ENCODE assay signal across 25 cellular contexts in genomic region chr5:157612581-157612980, GRCh38. TPM values are rescaled to one million over a fixed set of nuclear protein-coding genes. Genes with fewer than 3 reads are reported as not detected.
DNase-seq lines count a peak whose midpoint lies in the region; ATAC-seq, FAIRE-seq and TF ChIP-seq lines count a peak whose summit lies in the region.
"Had no signal": no experiment of that assay in that cellular context is flagged by ENCODE, and none has a peak within 500 bp of the region (broad histone marks: within the 10 kb centered on the region; RNA-seq: fewer than 3 reads in every experiment).

No MANE protein-coding gene starts in this region.

- H3K27me3 Mint-ChIP-seq in nephron (ENCODE audit: low read depth) = no peaks in the 10 kb centered on the region
- H3K27me3 Mint-ChIP-seq: type B pancreatic cell had no signal

- H3K9me3 Mint-ChIP-seq in nephron = no peaks in the 10 kb centered on the region

- no peak overlapping the region for H3K27ac ChIP-seq in HEK293 (ENCODE audit: extremely low read depth, low read depth, low read length)
- peak overlapping the region; percentile 67 for H3K27ac ChIP-seq in GM12878 (ENCODE audit: control insufficient read depth, insufficient read depth)
- H3K27ac ChIP-seq: 22Rv1, BLaER1, left ventricle myocardium inferior, prostate gland had no signal

- in situ Hi-C loops in GM12878 (cut with MboI) = no loop called here

- H3K36me3 ChIP-seq in HEK293 (ENCODE audit: control insufficient read depth in 2 of 2, insufficient read depth in 1 of 2, low read length in 2 of 2) (no peaks in the 10 kb centered on the region), GM12878 (ENCODE audit: control insufficient read depth in 2 of 2, insufficient read depth in 2 of 2, low read length in 1 of 2) (no peaks in the 10 kb centered on the region)
- H3K36me3 ChIP-seq: BLaER1, left ventricle myocardium inferior, prostate gland had no signal

- POLR2A ChIA-PET in HEK293 (lab: Yijun Ruan, JAX) = no interaction called here
- POLR2A ChIA-PET in GM12878 (lab: Charles Lee) = interaction anchor here (0.5 to 3.3 kb wide), 5 partner anchors 8 to 92 kb away, joined by 3 to 19 read pairs (median 3); no protein-coding TSS in a partner anchor

- 95% methylated on average over 5 of the region's 5 CpGs for WGBS in GM12878 (ENCODE audit: insufficient coverage, insufficient replicate concordance, low lambda C conversion rate, missing lambda C conversion rate)

- H3K27ac Mint-ChIP-seq in nephron = peak overlapping the region; percentile 93 to 96 (median 96)
- H3K27ac Mint-ChIP-seq: activated naive CD8-positive, alpha-beta T cell treated with anti-CD3 and anti-CD28 coated beads for 36 hours; type B pancreatic cell had no signal

- H3K9ac ChIP-seq in GM12878 (ENCODE audit: control insufficient read depth, insufficient read depth, low read length) = no peak overlapping the region
- H3K9ac ChIP-seq: BLaER1 had no signal

- ATAC-seq in GM12878 (no peak), GM21786 (IDR thresholded peaks at IDR 0.05; ENCODE audit: unreplicated experiment) (no peak)

- H3K4me1 ChIP-seq in HEK293 (ENCODE audit: control insufficient read depth, insufficient read depth, low read length) = no peaks in the 10 kb centered on the region
- H3K4me1 ChIP-seq in GM12878 (ENCODE audit: control insufficient read depth, insufficient read depth, low read length) = peaks cover 31% of the 10 kb centered on the region
- H3K4me1 ChIP-seq: left ventricle myocardium inferior, prostate gland had no signal

- TF ChIP-seq CTCF in HEK293 (tag by site-specific recombination; IDR thresholded peaks at IDR 0.05) (no peak), GM12878 (IDR thresholded peaks at IDR 0.05 in 2 of 3, conservative IDR thresholded peaks at IDR 0.05 in 1 of 3; ENCODE audit: control insufficient read depth in 2 of 3, extremely low read depth in 1 of 3, insufficient read depth in 1 of 3, low read depth in 3 of 3, low read length in 3 of 3) (no peak), nephron (IDR thresholded peaks at IDR 0.05; ENCODE audit: unreplicated experiment in 3 of 3) (no peak)

- SMC1A ChIA-PET in GM12878 (lab: Charles Lee; ENCODE audit: uncharacterized antibody, unreplicated experiment) = interaction anchor here (0.7 to 11.6 kb wide), 16 partner anchors 9 to 106 kb away, joined by 3 to 142 read pairs (median 5); no protein-coding TSS in a partner anchor

- RAD21 ChIA-PET in GM12878 (lab: Charles Lee; ENCODE audit: unreplicated experiment) = interaction anchor here (0.7 to 7.2 kb wide), 7 partner anchors 9 to 141 kb away, joined by 3 to 90 read pairs (median 4); partner anchors contain the start of gene C5orf52

- DNase-seq in NCI-H2227 (lab: John Stamatoyannopoulos, UW; ENCODE audit: unreplicated experiment) (peak; percentile 14), NCI-H2227 treated with DMSO at 0.1 percent for 48 hours (lab: John Stamatoyannopoulos, UW) (no peak), GM12878 (ENCODE audit: low read depth, low spot score) (no peak), dermis blood vessel endothelial cell (no peak)
- DNase-seq in activated CD4-positive, CD25-positive, alpha-beta regulatory T cell treated with anti-CD3 and anti-CD28 coated beads, Interleukin-2, amount 50 U/mL, for 72 hours = no peak
- DNase-seq: activated naive CD8-positive, alpha-beta T cell treated with anti-CD3 and anti-CD28 coated beads for 36 hours; KBM-7; left ventricle myocardium inferior; NCI-H1048; NCI-H2107; NCI-H526 treated with DMSO at 0.1 percent for 48 hours; stimulated activated naive CD4-positive, alpha-beta T cell treated with Interleukin-2 at 50 U/mL for 16 hours had no signal

- H3K27me3 ChIP-seq in GM12878 (replicated peaks in 1 of 2; ENCODE audit: control insufficient read depth in 2 of 2, insufficient read depth in 2 of 2, low read length in 1 of 2) = no peaks in the 10 kb centered on the region
- H3K27me3 ChIP-seq: BLaER1 had no signal

- no peaks in the 10 kb centered on the region for H3K79me2 ChIP-seq in GM12878 (ENCODE audit: control insufficient read depth, insufficient read depth, low read length)

- no peak overlapping the region for H3K4me3 Mint-ChIP-seq in nephron
- H3K4me3 Mint-ChIP-seq: activated naive CD8-positive, alpha-beta T cell treated with anti-CD3 and anti-CD28 coated beads for 36 hours; type B pancreatic cell had no signal

- H3K4me1 Mint-ChIP-seq in nephron = peaks cover 43% of the 10 kb centered on the region

- no peaks in the 10 kb centered on the region for H3K9me3 ChIP-seq in HEK293 (ENCODE audit: control insufficient read depth, insufficient read depth, low read depth, low read length)
- H3K9me3 ChIP-seq in GM12878 (replicated peaks; ENCODE audit: control insufficient read depth, insufficient read depth, low read length) = no peaks in the 10 kb centered on the region; the same call in 2 of the 3 replicates
- H3K9me3 ChIP-seq: left ventricle myocardium inferior, prostate gland had no signal

- CTCF ChIA-PET in HEK293 (lab: Yijun Ruan, JAX) (interaction anchor here (0.6 to 0.7 kb wide), 3 partner anchors 69 to 270 kb away, joined by 3 read pairs; no protein-coding TSS in a partner anchor), GM12878 (lab: Yijun Ruan, JAX) (interaction anchor here (0.9 to 3.0 kb wide), 7 partner anchors 9 to 143 kb away, joined by 3 to 13 read pairs (median 3); no protein-coding TSS in a partner anchor)

- TF ChIP-seq RAD21 in GM12878 (IDR thresholded peaks at IDR 0.05; ENCODE audit: insufficient read depth, low read depth, low read length) = no peak

- no TSS peak for BruUV-seq in GM12878 (replicated peaks; lab: Mats Ljungman, UMichigan)

- no peak for TF ChIP-seq POLR2A in GM12878 (IDR thresholded peaks at IDR 0.05; ENCODE audit: low read depth, low read length)

- intact Hi-C loops in GM12878 (cut with micrococcal nuclease; ENCODE audit: unreplicated experiment) = loop anchor here (5.0 kb wide), 1 partner anchor 40 kb away; no protein-coding TSS in a partner anchor

- H4K20me1 ChIP-seq in GM12878 (ENCODE audit: control insufficient read depth, insufficient read depth) = no peaks in the 10 kb centered on the region
- H4K20me1 ChIP-seq: BLaER1 had no signal

- no peak for TF ChIP-seq EP300 in GM12878 (IDR thresholded peaks at IDR 0.05; ENCODE audit: borderline replicate concordance in 1 of 2, control insufficient read depth in 1 of 2, low read depth in 2 of 2, low read length in 2 of 2)

- H3K4me3 ChIP-seq in HEK293 (ENCODE audit: low read depth, low read length) (no peak overlapping the region), GM12878 (no peak overlapping the region)
- H3K4me3 ChIP-seq: BLaER1, left ventricle myocardium inferior, prostate gland had no signal

- FAIRE-seq in GM12878 (lab: Jason Lieb, UNC) = no peak
- FAIRE-seq: H54, RCC 7860 had no signal

- no peak overlapping the region for H3K4me2 ChIP-seq in GM12878 (ENCODE audit: control insufficient read depth, insufficient read depth)
- H3K4me2 ChIP-seq: BLaER1 had no signal

- H2AFZ ChIP-seq in GM12878 (ENCODE audit: control insufficient read depth, low read depth, low read length) = no peak overlapping the region

- H3K36me3 Mint-ChIP-seq in nephron (ENCODE audit: low read depth) = no peaks in the 10 kb centered on the region

RNA-seq across cellular contexts. Expression of gene ADAM19, which starts 37.0 kb away (rescaled TPM):
- 86.7 and 95.1 TPM in 2 replicates for total RNA-seq in GM12878 (2013; cell fraction: nucleolus; rRNA removed)
- total RNA-seq in GM12878 (2014; rRNA removed) (47.0 and 50.9 TPM in 2 replicates), GM12878 (2014; rRNA removed; fragmentation: Illumina TruSeq; extraction: Trizol) (33.5 and 37.1 TPM in 2 replicates), GM12878 (2021) (87.3 and 92.8 TPM in 2 replicates), dermis blood vessel endothelial cell (30.0 and 43.7 TPM in 2 replicates)
- polyA plus RNA-seq in GM12878 (2011; ENCODE audit: low read depth) = 9.4 TPM
- polyA plus RNA-seq in GM12878 (2011; rRNA removed) (19.3 and 26.1 TPM in 2 replicates), GM12878 (2014; fragmentation: Illumina TruSeq; extraction: Trizol) (40.6 and 48.5 TPM in 2 replicates), GM12878 (2014; fragmentation: Nextera tagmentation; extraction: Ambion mirVana) (10 to 100 TPM; 16.0 to 24.4 TPM), GM12878 (2014; rRNA removed) (40.9 and 43.0 TPM in 2 replicates), GM12878 (2016; fragmentation: Nextera tagmentation; extraction: Ambion mirVana) (10 to 100 TPM; 52.4 to 59.3 TPM)
- polyA plus RNA-seq in GM12878 (2011; cell fraction: cytosol; rRNA removed) = 21.6 and 23.2 TPM in 2 replicates
- 37.3 and 40.3 TPM in 2 replicates for polyA plus RNA-seq in GM12878 (2011; cell fraction: nucleus; rRNA removed)
- polyA plus RNA-seq in GM12878 (2012) = 13.1 and 18.1 TPM in 2 replicates
- 52.0 and 66.1 TPM in 2 replicates for polyA minus RNA-seq in GM12878 (2011; rRNA and poly(A)+ RNA removed)
- 23.7 and 28.1 TPM in 2 replicates for polyA minus RNA-seq in GM12878 (2011; cell fraction: cytosol; rRNA and poly(A)+ RNA removed)
- 20.6 and 36.1 TPM in 2 replicates for polyA minus RNA-seq in GM12878 (2011; cell fraction: nucleus; rRNA and poly(A)+ RNA removed)

RNA-seq across cellular contexts. Expression of gene SOX30, which starts 39.7 kb away (rescaled TPM):
- total RNA-seq in GM12878 (2013; cell fraction: nucleolus; rRNA removed) = 0.17 and 0.31 TPM in 2 replicates
- total RNA-seq in GM12878 (2014; rRNA removed) (0.11 TPM in 1 of 2 replicates, not detected in the other), GM12878 (2014; rRNA removed; fragmentation: Illumina TruSeq; extraction: Trizol) (0.09 TPM in 1 of 2 replicates, not detected in the other), GM12878 (2021) (0.11 and 0.13 TPM in 2 replicates), dermis blood vessel endothelial cell (under 0.01 and 0.09 TPM in 2 replicates)
- not detected for polyA plus RNA-seq in GM12878 (2011; ENCODE audit: low read depth)
- polyA plus RNA-seq in GM12878 (2011; rRNA removed) (0.06 and 0.11 TPM in 2 replicates), GM12878 (2014; fragmentation: Illumina TruSeq; extraction: Trizol) (0.10 TPM in 1 of 2 replicates, not detected in the other), GM12878 (2014; fragmentation: Nextera tagmentation; extraction: Ambion mirVana) (under 1 TPM; 0.06 to 0.07 TPM), GM12878 (2014; rRNA removed) (0.08 TPM in 1 of 2 replicates, not detected in the other), GM12878 (2016; fragmentation: Nextera tagmentation; extraction: Ambion mirVana) (under 1 TPM; 0.09 to 0.32 TPM)
- 0.07 TPM in 2 replicates for polyA plus RNA-seq in GM12878 (2011; cell fraction: cytosol; rRNA removed)
- polyA plus RNA-seq in GM12878 (2011; cell fraction: nucleus; rRNA removed) = not detected in 2 replicates
- 0.04 and 0.07 TPM in 2 replicates for polyA plus RNA-seq in GM12878 (2012)
- polyA minus RNA-seq in GM12878 (2011; rRNA and poly(A)+ RNA removed) = 0.22 and 0.26 TPM in 2 replicates
- not detected in 2 replicates for polyA minus RNA-seq in GM12878 (2011; cell fraction: cytosol; rRNA and poly(A)+ RNA removed)
- polyA minus RNA-seq in GM12878 (2011; cell fraction: nucleus; rRNA and poly(A)+ RNA removed) = 0.12 TPM in 1 of 2 replicates, not detected in the other
- total RNA-seq: activated naive CD8-positive, alpha-beta T cell treated with anti-CD3 and anti-CD28 coated beads for 36 hours; dermis microvascular lymphatic vessel endothelial cell; glomerular endothelial cell had no signal

RNA-seq across cellular contexts. Expression of gene C5orf52, which starts 58.8 kb away (rescaled TPM):
- not detected in 2 replicates for total RNA-seq in GM12878 (2013; cell fraction: nucleolus; rRNA removed)
- total RNA-seq in GM12878 (2014; rRNA removed) = not detected in 2 replicates
- not detected in 2 replicates for total RNA-seq in GM12878 (2014; rRNA removed; fragmentation: Illumina TruSeq; extraction: Trizol)
- not detected in 2 replicates for total RNA-seq in GM12878 (2021)
- not detected for polyA plus RNA-seq in GM12878 (2011; ENCODE audit: low read depth)
- not detected in 2 replicates for polyA plus RNA-seq in GM12878 (2011; rRNA removed)
- not detected in 2 replicates for polyA plus RNA-seq in GM12878 (2011; cell fraction: cytosol; rRNA removed)
- not detected in 2 replicates for polyA plus RNA-seq in GM12878 (2011; cell fraction: nucleus; rRNA removed)
- polyA plus RNA-seq in GM12878 (2012) = not detected in 2 replicates
- polyA plus RNA-seq in GM12878 (2014; fragmentation: Illumina TruSeq; extraction: Trizol) = not detected in 2 replicates
- not detected for polyA plus RNA-seq in GM12878 (2014; fragmentation: Nextera tagmentation; extraction: Ambion mirVana)
- not detected in 2 replicates for polyA plus RNA-seq in GM12878 (2014; rRNA removed)
- polyA plus RNA-seq in GM12878 (2016; fragmentation: Nextera tagmentation; extraction: Ambion mirVana) = not detected
- not detected in 2 replicates for polyA minus RNA-seq in GM12878 (2011; rRNA and poly(A)+ RNA removed)
- polyA minus RNA-seq in GM12878 (2011; cell fraction: cytosol; rRNA and poly(A)+ RNA removed) = not detected in 2 replicates
- not detected in 2 replicates for polyA minus RNA-seq in GM12878 (2011; cell fraction: nucleus; rRNA and poly(A)+ RNA removed)
- not detected in 2 replicates for total RNA-seq in dermis blood vessel endothelial cell
- total RNA-seq: activated naive CD8-positive, alpha-beta T cell treated with anti-CD3 and anti-CD28 coated beads for 36 hours; dermis microvascular lymphatic vessel endothelial cell; glomerular endothelial cell; left ventricle myocardium inferior; myocyte had no signal
- polyA plus RNA-seq: esophagus had no signal
